In genomic region chr20:47356526-47357295, GRCh38 we compare ENCODE assay signal across 8 cellular contexts. TPM values are rescaled to one million over a fixed set of nuclear protein-coding genes. Genes with fewer than 3 reads are reported as not detected.
DNase-seq lines count a peak whose midpoint lies in the region; ATAC-seq and TF ChIP-seq lines count a peak whose summit lies in the region.

Gene ZMYND8 (minus strand): TSS chr20:47356699. CDS start chr20:47356670, 29 bp downstream.

- WGBS in lower leg skin, 2 donors = 5 to 9% methylated on average over 21 of the region's 21 CpGs

- ATAC-seq in GM19328 (IDR thresholded peaks at IDR 0.05; ENCODE audit: unreplicated experiment) = peak; percentile 41

- TF ChIP-seq CTCF in lower leg skin (IDR thresholded peaks at IDR 0.05) = no peak

- DNase-seq in AG20443 (ENCODE audit: low spot score) (peak; percentile 95), HS-5 (ENCODE audit: low read depth) (peak; percentile 100), NK-92 (lab: John Stamatoyannopoulos, UW; ENCODE audit: unreplicated experiment) (peak; percentile 55), dermis microvascular lymphatic vessel endothelial cell (ENCODE audit: low read depth in 2 of 2) (peak; percentile 83 to 92), lower leg skin (ENCODE audit: low spot score in 2 of 2) (peak; percentile 95 to 99)
- DNase-seq in activated CD4-positive, alpha-beta memory T cell treated with anti-CD3 and anti-CD28 coated beads, Interleukin-2, amount 10 ng/mL, durations not matched to agents 7 days and 5 days = peak; percentile 99
- peak; percentile 84 to 93 for DNase-seq in stimulated activated CD4-positive, alpha-beta T cell treated with anti-CD3 and anti-CD28 coated beads, Interleukin-4, amount 100 ng/mL, for 4 hours

- no peaks in the 10 kb centered on the region for H3K27me3 Mint-ChIP-seq in activated CD4-positive, alpha-beta memory T cell treated with anti-CD3 and anti-CD28 coated beads, Interleukin-2, amount 10 ng/mL, durations not matched to agents 7 days and 5 days

- H3K27ac Mint-ChIP-seq in activated CD4-positive, alpha-beta memory T cell treated with anti-CD3 and anti-CD28 coated beads, Interleukin-2, amount 10 ng/mL, durations not matched to agents 7 days and 5 days = peak within 1 kb of the TSS; percentile 94

- no peak within 1 kb of the TSS for H3K4me3 ChIP-seq in lower leg skin (ENCODE audit: low read depth, poor library complexity, severe bottlenecking)

- intact Hi-C loops in lower leg skin (cut with DNase I; ENCODE audit: low total_unique reads) = no loop called here

- POLR2A ChIA-PET in activated CD4-positive, alpha-beta memory T cell treated with anti-CD3 and anti-CD28 coated beads, Interleukin-2, amount 10 ng/mL, durations not matched to agents 7 days and 5 days (lab: Charles Lee) = interaction anchor here (0.7 to 7.0 kb wide), 29 partner anchors 9 to 1689 kb away, joined by 3 to 53 read pairs (median 5); partner anchors contain the start of genes CSE1L and NCOA3

- CTCF ChIA-PET in activated CD4-positive, alpha-beta memory T cell treated with anti-CD3 and anti-CD28 coated beads, Interleukin-2, amount 10 ng/mL, durations not matched to agents 7 days and 5 days (lab: Charles Lee) = interaction anchor here (1.0 to 7.0 kb wide), 9 partner anchors 9 to 602 kb away, joined by 3 to 59 read pairs (median 5); partner anchors contain the start of gene NCOA3

- peak within 1 kb of the TSS; percentile 81 for H3K4me3 Mint-ChIP-seq in activated CD4-positive, alpha-beta memory T cell treated with anti-CD3 and anti-CD28 coated beads, Interleukin-2, amount 10 ng/mL, durations not matched to agents 7 days and 5 days

- no peaks in the 10 kb centered on the region for H3K9me3 Mint-ChIP-seq in activated CD4-positive, alpha-beta memory T cell treated with anti-CD3 and anti-CD28 coated beads, Interleukin-2, amount 10 ng/mL, durations not matched to agents 7 days and 5 days

- TF ChIP-seq POLR2A in lower leg skin (IDR thresholded peaks at IDR 0.05) = no peak

- peaks cover 12% of the 10 kb centered on the region for H3K36me3 Mint-ChIP-seq in activated CD4-positive, alpha-beta memory T cell treated with anti-CD3 and anti-CD28 coated beads, Interleukin-2, amount 10 ng/mL, durations not matched to agents 7 days and 5 days (ENCODE audit: low read depth)

- H3K4me1 Mint-ChIP-seq in activated CD4-positive, alpha-beta memory T cell treated with anti-CD3 and anti-CD28 coated beads, Interleukin-2, amount 10 ng/mL, durations not matched to agents 7 days and 5 days = peaks cover 24% of the 10 kb centered on the region

RNA-seq across cellular contexts. Expression of gene ZMYND8, which starts in this region (rescaled TPM):
- total RNA-seq in activated CD4-positive, alpha-beta memory T cell treated with anti-CD3 and anti-CD28 coated beads, Interleukin-2, amount 10 ng/mL, durations not matched to agents 7 days and 5 days = 10 to 100 TPM; 37.8 to 44.2 TPM
- total RNA-seq in dermis microvascular lymphatic vessel endothelial cell (24.9 and 28.3 TPM in 2 replicates), lower leg skin (10 to 100 TPM; 42.2 to 79.0 (median 65.4) TPM)
